14 cellular contexts compared by ENCODE assay signal in the genomic region with DNA sequence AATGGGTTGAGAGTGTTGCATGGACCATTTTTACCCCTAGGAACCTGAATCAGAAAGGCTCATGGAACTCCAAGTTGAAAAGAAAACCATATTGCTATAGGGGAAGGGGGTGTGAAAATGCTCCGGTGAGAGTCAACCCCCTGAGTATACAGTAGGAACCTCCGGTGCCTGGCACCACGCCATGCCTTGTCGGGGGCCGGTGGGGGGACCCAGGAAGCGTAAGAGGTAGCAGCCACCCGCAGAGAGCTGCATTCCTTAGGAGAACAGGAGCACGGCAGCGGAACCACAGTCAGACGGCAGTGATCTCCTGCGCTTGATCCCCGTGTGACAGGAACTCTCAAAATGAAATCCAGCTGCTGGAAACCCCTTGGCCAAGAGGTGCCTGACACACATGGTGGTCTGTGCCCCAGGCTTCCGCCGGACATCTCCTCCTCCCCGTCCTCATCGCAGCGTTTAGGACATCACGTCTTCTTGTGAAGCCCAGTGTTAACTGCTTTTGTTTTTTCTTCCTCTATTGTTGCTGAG.
DNase-seq lines count a peak whose midpoint lies in the region; ATAC-seq and TF ChIP-seq lines count a peak whose summit lies in the region.
"Had no signal": no experiment of that assay in that cellular context is flagged by ENCODE, and none has a peak within 500 bp of the region (broad histone marks: within the 10 kb centered on the region; RNA-seq: fewer than 3 reads in every experiment).

No MANE protein-coding gene starts in this region.

- H3K4me1 Mint-ChIP-seq in type B pancreatic cell (ENCODE audit: unreplicated experiment): peaks cover 25% of the 10 kb centered on the region

- no peak overlapping the region for H3K4me3 ChIP-seq in right atrium auricular region
- no peak overlapping the region for H3K4me3 ChIP-seq in mesenchymal stem cell (ENCODE audit: insufficient read depth in 1 of 2, low read depth in 1 of 2, low read length in 2 of 2)
- H3K4me3 ChIP-seq in sigmoid colon: no peak overlapping the region
- H3K4me3 ChIP-seq: esophagus muscularis mucosa, HAP-1 had no signal

- WGBS in mesenchymal stem cell: 78% methylated on average over 18 of the region's 18 CpGs
- 77 to 84% methylated on average over 18 of the region's 18 CpGs for whole genome bisulfite sequencing in sigmoid colon, 2 donors

- TF ChIP-seq EP300 in sigmoid colon (IDR thresholded peaks at IDR 0.05): no peak

- TF ChIP-seq CTCF in right atrium auricular region (IDR thresholded peaks at IDR 0.05) (no peak), type B pancreatic cell (conservative IDR thresholded peaks at IDR 0.05) (no peak), sigmoid colon (IDR thresholded peaks at IDR 0.05) (no peak)

- H3K36me3 ChIP-seq in right atrium auricular region (peaks cover 8% of the 10 kb centered on the region), mesenchymal stem cell (ENCODE audit: control insufficient read depth in 1 of 2, insufficient read depth in 2 of 2, low read depth in 1 of 2, low read length in 2 of 2) (peaks cover 3 to 38% of the 10 kb centered on the region in 2 experiments), sigmoid colon (peaks cover 0 to 6% (median 0%) of the 10 kb centered on the region in 4 donors)
- H3K36me3 ChIP-seq: HAP-1 had no signal

- H2AFZ ChIP-seq in mesenchymal stem cell (ENCODE audit: low read depth, low read length): no peak overlapping the region

- no peak for DNase-seq in Right ventricle myocardium superior
- DNase-seq in right atrium auricular region (ENCODE audit: low spot score): no peak
- peak; percentile 54 for DNase-seq in astrocyte of the hippocampus (ENCODE audit: low read depth, low spot score)
- DNase-seq in mesenchymal stem cell: no peak
- DNase-seq in type B pancreatic cell (ENCODE audit: extremely low spot score, unreplicated experiment): no peak
- DNase-seq in sigmoid colon: no peak
- DNase-seq: DMS79 treated with DMSO at 0.1 percent for 48 hours, NCI-H1048, NCI-H446 had no signal

- intact Hi-C loops in Right ventricle myocardium superior (cut with DNase I): no loop called here
- intact Hi-C loops in sigmoid colon (cut with DNase I): no loop called here

- H3K79me1 ChIP-seq in mesenchymal stem cell (replicated peaks; ENCODE audit: low read length, poor library complexity, severe bottlenecking): peaks cover 22% of the 10 kb centered on the region

- no peak overlapping the region for H2BK120ac ChIP-seq in mesenchymal stem cell (ENCODE audit: low read depth, low read length)

- peaks cover 55% of the 10 kb centered on the region for H3K27me3 Mint-ChIP-seq in type B pancreatic cell

- no peak for TF ChIP-seq POLR2A in sigmoid colon (IDR thresholded peaks at IDR 0.05)

- H3K14ac ChIP-seq in mesenchymal stem cell (ENCODE audit: low read length in 2 of 2): no peak overlapping the region

- no peak overlapping the region for H2BK5ac ChIP-seq in mesenchymal stem cell (ENCODE audit: low read depth, low read length, poor library complexity, severe bottlenecking)

- no peak overlapping the region for H4K8ac ChIP-seq in mesenchymal stem cell (ENCODE audit: low read length)

- no peak overlapping the region for H3K18ac ChIP-seq in mesenchymal stem cell (ENCODE audit: low read depth in 1 of 2, low read length in 2 of 2)

- H3K23ac ChIP-seq in mesenchymal stem cell (ENCODE audit: low read length in 2 of 2): no peak overlapping the region

- H3K9me3 ChIP-seq in right atrium auricular region (peaks cover 0 to 5% of the 10 kb centered on the region in 2 donors), mesenchymal stem cell (ENCODE audit: control insufficient read depth, low read length) (peaks cover 8% of the 10 kb centered on the region), sigmoid colon (peaks cover 0 to 2% (median 0%) of the 10 kb centered on the region in 4 donors)
- H3K9me3 ChIP-seq: HAP-1 had no signal

- no peak overlapping the region for H2BK12ac ChIP-seq in mesenchymal stem cell (ENCODE audit: low read length in 2 of 2)

- no peak overlapping the region for H4K91ac ChIP-seq in mesenchymal stem cell (ENCODE audit: low read length)

- peak overlapping the region; percentile 78 for H3K4me3 Mint-ChIP-seq in type B pancreatic cell

- ATAC-seq in Right ventricle myocardium superior (ENCODE audit: poor library complexity) (peak; percentile 16), GM19328 (IDR thresholded peaks at IDR 0.05; ENCODE audit: unreplicated experiment) (no peak), HG03520 (IDR thresholded peaks at IDR 0.05; ENCODE audit: unreplicated experiment) (no peak)
- ATAC-seq: Panc1 had no signal

- H3K27ac Mint-ChIP-seq in type B pancreatic cell: peak overlapping the region; percentile 73

- no peak overlapping the region for H3K4ac ChIP-seq in mesenchymal stem cell (ENCODE audit: low read depth in 1 of 2, low read length in 2 of 2)

- no peak overlapping the region for H2AK5ac ChIP-seq in mesenchymal stem cell (ENCODE audit: low read length, severe bottlenecking)

- no peak overlapping the region for H2BK15ac ChIP-seq in mesenchymal stem cell (ENCODE audit: low read depth, poor library complexity, severe bottlenecking)

- H3K4me1 ChIP-seq in right atrium auricular region (peaks cover 0 to 10% of the 10 kb centered on the region in 2 donors), mesenchymal stem cell (ENCODE audit: control insufficient read depth, insufficient read depth, low read depth, low read length) (peaks cover 8% of the 10 kb centered on the region), sigmoid colon (peaks cover 0 to 13% (median 4%) of the 10 kb centered on the region in 4 donors)

- H3K27ac ChIP-seq in right atrium auricular region: no peak overlapping the region
- H3K27ac ChIP-seq in mesenchymal stem cell (ENCODE audit: low read length, poor library complexity, severe bottlenecking): peak overlapping the region; percentile 13
- H3K27ac ChIP-seq in sigmoid colon: no peak overlapping the region
- H3K27ac ChIP-seq: esophagus muscularis mucosa had no signal

- H3K9me3 Mint-ChIP-seq in type B pancreatic cell: no peaks in the 10 kb centered on the region

- no peaks in the 10 kb centered on the region for H3K36me3 Mint-ChIP-seq in type B pancreatic cell

- H3K4me2 ChIP-seq in mesenchymal stem cell (ENCODE audit: low read length, poor library complexity, severe bottlenecking): peak overlapping the region; percentile 57

- H3K27me3 ChIP-seq in right atrium auricular region (no peaks in the 10 kb centered on the region), mesenchymal stem cell (ENCODE audit: control insufficient read depth in 1 of 2, insufficient read depth in 1 of 2, low read length in 2 of 2) (no peaks in the 10 kb centered on the region), sigmoid colon (no peaks in the 10 kb centered on the region)
- H3K27me3 ChIP-seq: esophagus muscularis mucosa had no signal

- H3K9ac ChIP-seq in mesenchymal stem cell (ENCODE audit: low read length): no peak overlapping the region
